25 cellular contexts compared by ENCODE assay signal in the genomic region with DNA sequence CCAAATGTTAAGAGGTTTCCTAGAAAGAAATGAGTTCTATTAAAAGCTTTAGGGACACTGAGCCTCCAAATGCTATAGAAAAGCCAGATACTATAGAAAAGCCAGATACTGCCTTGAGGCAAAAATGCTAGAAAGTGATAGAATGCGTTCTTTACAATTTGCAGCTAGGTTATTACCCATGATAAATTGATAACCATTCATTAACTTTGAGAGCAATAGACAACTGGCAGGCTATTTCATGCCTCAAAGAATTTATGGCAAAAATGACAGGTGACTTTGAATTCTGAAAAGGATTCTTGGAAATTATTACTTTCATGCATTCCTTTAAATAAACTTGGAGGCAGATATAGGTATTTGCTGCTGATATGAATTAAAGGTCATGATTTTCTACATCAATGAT.
"Had no signal": no experiment of that assay in that cellular context is flagged by ENCODE, and none has a peak within 500 bp of the region (broad histone marks: within the 10 kb centered on the region; RNA-seq: fewer than 3 reads in every experiment).

No MANE protein-coding gene starts in this region.

- H3K9ac ChIP-seq: neural progenitor cell, parathyroid adenoma had no signal

- H3K4me2 ChIP-seq: neural progenitor cell had no signal

- H3K79me2 ChIP-seq: parathyroid adenoma had no signal

- H3K9me3 ChIP-seq: ovary, psoas muscle, right lobe of liver, sigmoid colon, stomach, thoracic aorta, thyroid gland, tibial nerve, upper lobe of left lung, vagina had no signal

- H3K27me3 ChIP-seq: neural progenitor cell, ovary, right lobe of liver, sigmoid colon, stomach, thyroid gland, tibial nerve, upper lobe of left lung, vagina had no signal

- H3K4me1 ChIP-seq: neural progenitor cell, right lobe of liver, vagina had no signal

- H2AFZ ChIP-seq: neural progenitor cell, parathyroid adenoma had no signal

- H3K36me3 ChIP-seq: neural progenitor cell, ovary, right lobe of liver, sigmoid colon, stomach, thoracic aorta, thyroid gland, tibial nerve, upper lobe of left lung, vagina had no signal

- ATAC-seq: natural killer cell treated with Interleukin-12 subunit alpha and Interleukin-12 subunit beta and Interleukin-15 and Interleukin-18, amount 100 ng/mL, for 72 hours; right cardiac atrium; right lobe of liver; stimulated activated effector memory CD8-positive, alpha-beta T cell treated with anti-CD3 and anti-CD28 coated beads, Interleukin-12 subunit alpha, Interleukin-12 subunit beta, amount 100 ng/mL, for 72 hours; stimulated activated naive B cell treated with anti-CD40 and anti-IgM and Interleukin-4, amounts not matched to agents 10 μg/mL and 1 μg/mL and 100 μg/mL, for 72 hours had no signal

- H3K4me3 ChIP-seq: neural progenitor cell, ovary, psoas muscle, right lobe of liver, sigmoid colon, stomach, thoracic aorta, thyroid gland, tibial nerve, upper lobe of left lung, vagina had no signal

- H3K27ac ChIP-seq: neural progenitor cell, ovary, parathyroid adenoma, psoas muscle, right lobe of liver, sigmoid colon, stomach, thoracic aorta, thyroid gland, tibial nerve, upper lobe of left lung, vagina had no signal

- DNase-seq: nephron progenitor cell; occipital lobe; ovary; posterior cingulate gyrus; psoas muscle; right cardiac atrium; right lobe of liver; sigmoid colon; small intestine; stimulated activated CD4-positive, alpha-beta T cell treated with anti-CD3 and anti-CD28 coated beads, Interleukin-15, amount 100 ng/mL, for 24 hours; stimulated activated CD4-positive, alpha-beta T cell treated with anti-CD3 and anti-CD28 coated beads, Interleukin-2, amount 100 ng/mL, for 24 hours; stimulated activated CD4-positive, alpha-beta T cell treated with anti-CD3 and anti-CD28 coated beads, Interleukin-2, amount 100 ng/mL, for 48 hours; stimulated activated CD4-positive, alpha-beta T cell treated with anti-CD3 and anti-CD28 coated beads, Interleukin-4, amount 100 ng/mL, for 24 hours; stimulated activated naive B cell treated with anti-CD40 and anti-IgM and Interleukin-4, amounts not matched to agents 10 μg/mL and 1 μg/mL and 100 μg/mL, for 72 hours; stimulated activated naive CD4-positive, alpha-beta T cell treated with Interleukin-2 at 50 U/mL for 16 hours; stomach; thyroid gland; upper lobe of left lung had no signal
